8 cellular contexts compared by ENCODE assay signal in genomic region chr10:101782811-101783735, GRCh38. TPM values are rescaled to one million over a fixed set of nuclear protein-coding genes. Genes with fewer than 3 reads are reported as not detected.
DNase-seq lines count a peak whose midpoint lies in the region; ATAC-seq and TF ChIP-seq lines count a peak whose summit lies in the region.

A gene with protein sequence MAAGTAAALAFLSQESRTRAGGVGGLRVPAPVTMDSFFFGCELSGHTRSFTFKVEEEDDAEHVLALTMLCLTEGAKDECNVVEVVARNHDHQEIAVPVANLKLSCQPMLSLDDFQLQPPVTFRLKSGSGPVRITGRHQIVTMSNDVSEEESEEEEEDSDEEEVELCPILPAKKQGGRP (minus strand): TSS chr10:101783446. CDS start chr10:101783390, 56 bp downstream.

- peak within 1 kb of the TSS; percentile 68 to 78 (median 77) for H3K4me3 ChIP-seq in liver (ENCODE audit: low read depth in 1 of 3, low read length in 3 of 3)

- no peaks in the 10 kb centered on the region for H3K9me3 ChIP-seq in liver (ENCODE audit: control insufficient read depth in 4 of 4, low read length in 3 of 4)

- H3K27me3 ChIP-seq in liver (ENCODE audit: control insufficient read depth in 4 of 4, insufficient read depth in 4 of 4, low read length in 3 of 4): peaks cover 0 to 3% (median 0%) of the 10 kb centered on the region in 4 donors

- H3K9ac ChIP-seq in liver (ENCODE audit: low read depth in 1 of 2, low read length in 2 of 2): peak within 1 kb of the TSS in 1 of 2 donors; percentile 33

- ATAC-seq in GM18505 (IDR thresholded peaks at IDR 0.05; ENCODE audit: unreplicated experiment): peak; percentile 38
- ATAC-seq in HG03135 (IDR thresholded peaks at IDR 0.05; ENCODE audit: unreplicated experiment): peak; percentile 69

- peak; percentile 55 for TF ChIP-seq POLR2A in GM18505 (IDR thresholded peaks at IDR 0.05; ENCODE audit: borderline replicate concordance, extremely low read depth, insufficient read depth, insufficient read length)

- TF ChIP-seq RAD21 in liver (IDR thresholded peaks at IDR 0.05): no peak

- peak within 1 kb of the TSS in 1 of 2 donors; percentile 15 for H3K27ac ChIP-seq in liver (ENCODE audit: low read depth in 1 of 2, low read length in 2 of 2)

- peaks cover 12 to 43% (median 29%) of the 10 kb centered on the region in 4 donors for H3K4me1 ChIP-seq in liver (ENCODE audit: control insufficient read depth in 4 of 4, insufficient read depth in 4 of 4, low read length in 3 of 4)

- DNase-seq in 8988T (peak; percentile 95), NCI-H748 (lab: John Stamatoyannopoulos, UW; ENCODE audit: unreplicated experiment) (peak; percentile 78), dermis blood vessel endothelial cell (peak; percentile 82)
- DNase-seq in activated CD4-positive, alpha-beta T cell treated with anti-CD3 and anti-CD28 coated beads, Interleukin-2, amount 50 U/mL, for 1 hour: peak; percentile 76
- DNase-seq in stimulated activated CD4-positive, alpha-beta T cell treated with anti-CD3 and anti-CD28 coated beads, Interleukin-2, amount 100 ng/mL, for 48 hours: peak; percentile 82 to 84

- TF ChIP-seq CTCF in liver (IDR thresholded peaks at IDR 0.05; ENCODE audit: low read depth, low read length, missing input control): no peak

- 3% methylated on average over 57 of the region's 57 CpGs for WGBS in liver

- H3K36me3 ChIP-seq in liver (ENCODE audit: control insufficient read depth in 4 of 4, insufficient read depth in 3 of 4, low read depth in 1 of 4, low read length in 3 of 4): peaks cover 0 to 30% (median 22%) of the 10 kb centered on the region in 4 donors

TF ChIP-seq in liver, 16 proteins besides CTCF, POLR2A, EP300 and RAD21:
- TF ChIP-seq, protein P1, sequence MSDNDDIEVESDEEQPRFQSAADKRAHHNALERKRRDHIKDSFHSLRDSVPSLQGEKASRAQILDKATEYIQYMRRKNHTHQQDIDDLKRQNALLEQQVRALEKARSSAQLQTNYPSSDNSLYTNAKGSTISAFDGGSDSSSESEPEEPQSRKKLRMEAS (IDR thresholded peaks at IDR 0.05): peak; percentile 64
- TF ChIP-seq JUND (IDR thresholded peaks at IDR 0.05) (no peak), GABPA (IDR thresholded peaks at IDR 0.05 in 1 of 2, conservative IDR thresholded peaks at IDR 0.05 in 1 of 2) (peak in 1 of 2 donors; percentile 82), HNF4A (conservative IDR thresholded peaks at IDR 0.05) (peak in 1 of 2 donors; percentile 12), NR2F2 (IDR thresholded peaks at IDR 0.05) (no peak), SP1 (IDR thresholded peaks at IDR 0.05) (no peak), FOXA1 (IDR thresholded peaks at IDR 0.05) (no peak), FOXA2 (IDR thresholded peaks at IDR 0.05) (no peak), EGR1 (IDR thresholded peaks at IDR 0.05; ENCODE audit: low read depth in 2 of 2) (no peak), HNF4G (IDR thresholded peaks at IDR 0.05) (no peak), RXRA (IDR thresholded peaks at IDR 0.05) (no peak), YY1 (IDR thresholded peaks at IDR 0.05) (peak; percentile 97), TAF1 (conservative IDR thresholded peaks at IDR 0.05) (no peak)
- TF ChIP-seq, protein P2, sequence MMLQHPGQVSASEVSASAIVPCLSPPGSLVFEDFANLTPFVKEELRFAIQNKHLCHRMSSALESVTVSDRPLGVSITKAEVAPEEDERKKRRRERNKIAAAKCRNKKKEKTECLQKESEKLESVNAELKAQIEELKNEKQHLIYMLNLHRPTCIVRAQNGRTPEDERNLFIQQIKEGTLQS (IDR thresholded peaks at IDR 0.05): no peak
- TF ChIP-seq, protein P3, sequence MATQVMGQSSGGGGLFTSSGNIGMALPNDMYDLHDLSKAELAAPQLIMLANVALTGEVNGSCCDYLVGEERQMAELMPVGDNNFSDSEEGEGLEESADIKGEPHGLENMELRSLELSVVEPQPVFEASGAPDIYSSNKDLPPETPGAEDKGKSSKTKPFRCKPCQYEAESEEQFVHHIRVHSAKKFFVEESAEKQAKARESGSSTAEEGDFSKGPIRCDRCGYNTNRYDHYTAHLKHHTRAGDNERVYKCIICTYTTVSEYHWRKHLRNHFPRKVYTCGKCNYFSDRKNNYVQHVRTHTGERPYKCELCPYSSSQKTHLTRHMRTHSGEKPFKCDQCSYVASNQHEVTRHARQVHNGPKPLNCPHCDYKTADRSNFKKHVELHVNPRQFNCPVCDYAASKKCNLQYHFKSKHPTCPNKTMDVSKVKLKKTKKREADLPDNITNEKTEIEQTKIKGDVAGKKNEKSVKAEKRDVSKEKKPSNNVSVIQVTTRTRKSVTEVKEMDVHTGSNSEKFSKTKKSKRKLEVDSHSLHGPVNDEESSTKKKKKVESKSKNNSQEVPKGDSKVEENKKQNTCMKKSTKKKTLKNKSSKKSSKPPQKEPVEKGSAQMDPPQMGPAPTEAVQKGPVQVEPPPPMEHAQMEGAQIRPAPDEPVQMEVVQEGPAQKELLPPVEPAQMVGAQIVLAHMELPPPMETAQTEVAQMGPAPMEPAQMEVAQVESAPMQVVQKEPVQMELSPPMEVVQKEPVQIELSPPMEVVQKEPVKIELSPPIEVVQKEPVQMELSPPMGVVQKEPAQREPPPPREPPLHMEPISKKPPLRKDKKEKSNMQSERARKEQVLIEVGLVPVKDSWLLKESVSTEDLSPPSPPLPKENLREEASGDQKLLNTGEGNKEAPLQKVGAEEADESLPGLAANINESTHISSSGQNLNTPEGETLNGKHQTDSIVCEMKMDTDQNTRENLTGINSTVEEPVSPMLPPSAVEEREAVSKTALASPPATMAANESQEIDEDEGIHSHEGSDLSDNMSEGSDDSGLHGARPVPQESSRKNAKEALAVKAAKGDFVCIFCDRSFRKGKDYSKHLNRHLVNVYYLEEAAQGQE (IDR thresholded peaks at IDR 0.05): no peak
- TF ChIP-seq, protein P4, sequence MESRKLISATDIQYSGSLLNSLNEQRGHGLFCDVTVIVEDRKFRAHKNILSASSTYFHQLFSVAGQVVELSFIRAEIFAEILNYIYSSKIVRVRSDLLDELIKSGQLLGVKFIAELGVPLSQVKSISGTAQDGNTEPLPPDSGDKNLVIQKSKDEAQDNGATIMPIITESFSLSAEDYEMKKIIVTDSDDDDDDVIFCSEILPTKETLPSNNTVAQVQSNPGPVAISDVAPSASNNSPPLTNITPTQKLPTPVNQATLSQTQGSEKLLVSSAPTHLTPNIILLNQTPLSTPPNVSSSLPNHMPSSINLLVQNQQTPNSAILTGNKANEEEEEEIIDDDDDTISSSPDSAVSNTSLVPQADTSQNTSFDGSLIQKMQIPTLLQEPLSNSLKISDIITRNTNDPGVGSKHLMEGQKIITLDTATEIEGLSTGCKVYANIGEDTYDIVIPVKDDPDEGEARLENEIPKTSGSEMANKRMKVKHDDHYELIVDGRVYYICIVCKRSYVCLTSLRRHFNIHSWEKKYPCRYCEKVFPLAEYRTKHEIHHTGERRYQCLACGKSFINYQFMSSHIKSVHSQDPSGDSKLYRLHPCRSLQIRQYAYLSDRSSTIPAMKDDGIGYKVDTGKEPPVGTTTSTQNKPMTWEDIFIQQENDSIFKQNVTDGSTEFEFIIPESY (IDR thresholded peaks at IDR 0.05): no peak
TF ChIP-seq in liver: peak in this region for 4.

RNA-seq across cellular contexts. Expression of the gene that starts here (rescaled TPM):
- 92.8 and 96.7 TPM in 2 replicates for total RNA-seq in dermis blood vessel endothelial cell
- 10 to 100 TPM in 1 of 2 donors, 1 to 10 TPM in 1; 9.3 to 24.9 TPM for total RNA-seq in liver
- 10 to 100 TPM in 1 of 2 donors, 1 to 10 TPM in 1; 3.4 to 15.5 TPM for polyA plus RNA-seq in liver
